1 cellular context compared by ENCODE assay signal in the genomic region with DNA sequence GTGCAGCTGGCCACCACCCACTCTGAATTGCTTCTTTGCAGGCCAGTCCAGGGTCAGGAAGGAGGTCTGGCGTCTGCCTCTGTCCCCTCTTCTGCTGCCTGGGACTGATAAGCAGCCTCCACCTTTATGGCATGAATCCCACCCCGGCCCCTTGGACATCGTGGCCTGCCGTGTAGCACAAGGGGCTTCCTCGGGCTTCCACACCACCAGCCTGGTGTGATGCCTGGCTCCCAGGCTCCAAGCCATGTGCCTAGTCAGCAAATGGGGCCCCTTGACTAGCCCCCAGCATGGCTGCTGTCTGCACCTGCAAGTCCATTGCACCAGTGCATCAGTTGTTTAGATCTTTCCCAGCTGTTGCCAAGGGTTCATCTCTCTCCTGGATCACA.
TF ChIP-seq lines count a peak whose summit lies in the region.

No MANE protein-coding gene starts in this region.

TF ChIP-seq in GM12878, 131 proteins besides CTCF, POLR2A, EP300 and RAD21:
- TF ChIP-seq HDGF (IDR thresholded peaks at IDR 0.05) (no peak), NR2C2 (IDR thresholded peaks at IDR 0.05; ENCODE audit: borderline replicate concordance, control insufficient read depth, insufficient read length, low read depth) (peak; percentile 6)
